ENCODE assay signal across 8 cellular contexts in genomic region chr15:90265271-90266060, GRCh38. TPM values are rescaled to one million over a fixed set of nuclear protein-coding genes. Genes with fewer than 3 reads are reported as not detected.
DNase-seq lines count a peak whose midpoint lies in the region; ATAC-seq and TF ChIP-seq lines count a peak whose summit lies in the region.

Gene NGRN, plus strand, starts transcription at chr15:90265672. Its CDS starts 41 bp downstream, at chr15:90265713.

- intact Hi-C loops in psoas muscle (cut with DNase I) = no loop called here

- peak within 1 kb of the TSS; percentile 77 to 86 for H3K4me3 ChIP-seq in right atrium auricular region
- peak within 1 kb of the TSS; percentile 92 for H3K4me3 ChIP-seq in psoas muscle
- peak within 1 kb of the TSS; percentile 70 for H3K4me3 ChIP-seq in urinary bladder (ENCODE audit: low read depth, low read length)

- TF ChIP-seq POLR2A in GM18505 (IDR thresholded peaks at IDR 0.05; ENCODE audit: borderline replicate concordance, extremely low read depth, insufficient read depth, insufficient read length) = peak; percentile 98

- H3K27me3 ChIP-seq in right atrium auricular region (no peaks in the 10 kb centered on the region), psoas muscle (ENCODE audit: insufficient read depth in 3 of 3, low read length in 2 of 3) (no peaks in the 10 kb centered on the region)

- WGBS in psoas muscle, 3 donors = 0 to 1% (median 0%) methylated on average over 53 to 59 of the region's 59 CpGs
- WGBS in urinary bladder = under 1% methylated on average over 59 of the region's 59 CpGs

- TF ChIP-seq CTCF in right atrium auricular region (IDR thresholded peaks at IDR 0.05) = no peak
- no peak for TF ChIP-seq CTCF in psoas muscle (IDR thresholded peaks at IDR 0.05)

- H3K9me3 ChIP-seq in right atrium auricular region (no peaks in the 10 kb centered on the region), psoas muscle (no peaks in the 10 kb centered on the region)

- H3K4me1 ChIP-seq in right atrium auricular region = peaks cover 0 to 50% of the 10 kb centered on the region in 2 donors
- peaks cover 42% of the 10 kb centered on the region for H3K4me1 ChIP-seq in psoas muscle
- peaks cover 1% of the 10 kb centered on the region for H3K4me1 ChIP-seq in urinary bladder (ENCODE audit: insufficient read depth)

- ATAC-seq in GM18505 (IDR thresholded peaks at IDR 0.05; ENCODE audit: unreplicated experiment) (peak; percentile 81), HG02970 (IDR thresholded peaks at IDR 0.05; ENCODE audit: low FRiP score, unreplicated experiment) (peak; percentile 86), psoas muscle (peak; percentile 86 to 93 (median 90))

- DNase-seq in NCI-H187 treated with DMSO at 0.1 percent for 48 hours (lab: John Stamatoyannopoulos, UW) (peak; percentile 42), T-helper 2 cell (peak; percentile 70 to 96 (median 89)), right atrium auricular region (ENCODE audit: low spot score) (peak; percentile 96), psoas muscle (peak; percentile 92 to 95)

- H3K27ac ChIP-seq in angular gyrus (ENCODE audit: low read depth, low read length) = peak within 1 kb of the TSS; percentile 91
- H3K27ac ChIP-seq in right atrium auricular region = peak within 1 kb of the TSS; percentile 98 to 99
- H3K27ac ChIP-seq in psoas muscle = peak within 1 kb of the TSS; percentile 100
- peak within 1 kb of the TSS; percentile 97 for H3K27ac ChIP-seq in urinary bladder (ENCODE audit: low read depth)

- H3K36me3 ChIP-seq in right atrium auricular region = peaks cover 19% of the 10 kb centered on the region
- H3K36me3 ChIP-seq in psoas muscle (ENCODE audit: insufficient read depth in 1 of 2, low read depth in 1 of 2) = peaks cover 0 to 38% of the 10 kb centered on the region in 2 donors
- no peaks in the 10 kb centered on the region for H3K36me3 ChIP-seq in urinary bladder (ENCODE audit: insufficient read depth)

RNA-seq across cellular contexts. Expression of gene NGRN, which starts in this region (rescaled TPM):
- total RNA-seq in right atrium auricular region (100 to 1,000 TPM; 107 to 110 TPM), psoas muscle (100 to 1,000 TPM; 188 to 219 (median 200) TPM), urinary bladder (72.2 TPM)
- polyA plus RNA-seq in psoas muscle (100 to 1,000 TPM; 212 to 298 (median 221) TPM), urinary bladder (104 TPM)

Comparison
In these comparisons a context has a peak if more than half of its experiments do, and no peak if none do; other contexts are left out.
1. Peak in every context shown above with its lines: DNase-seq, ATAC-seq, H3K4me3 ChIP-seq and H3K27ac ChIP-seq.
2. DNase-seq: peak in every context shown above with its lines; median percentile 96 in right atrium auricular region; 94 in psoas muscle; 89 in T-helper 2 cell; 42 in NCI-H187 treated with DMSO at 0.1 percent for 48 hours.